19 cellular contexts compared by ENCODE assay signal in genomic region chr4:159770969-159771368, GRCh38.
DNase-seq lines count a peak whose midpoint lies in the region; ATAC-seq and TF ChIP-seq lines count a peak whose summit lies in the region.
"Had no signal": no experiment of that assay in that cellular context is flagged by ENCODE, and none has a peak within 500 bp of the region (broad histone marks: within the 10 kb centered on the region; RNA-seq: fewer than 3 reads in every experiment).

No MANE protein-coding gene starts in this region.

- peaks cover 45% of the 10 kb centered on the region for H3K36me3 ChIP-seq in A673 (ENCODE audit: insufficient read depth, low read length, poor library complexity, severe bottlenecking)
- H3K36me3 ChIP-seq: BE2C; BLaER1 treated with 17β-estradiol and CSF1 and Interleukin-3, amounts not matched to agents 10 nM and 100 nM had no signal

- no peaks in the 10 kb centered on the region for H3K9me3 ChIP-seq in A673 (ENCODE audit: low read depth, low read length, poor library complexity, severe bottlenecking)
- H3K9me3 ChIP-seq: BE2C; BLaER1 treated with 17β-estradiol and CSF1 and Interleukin-3, amounts not matched to agents 10 nM and 100 nM had no signal

- CTCF ChIA-PET in A673 (lab: Charles Lee), result no interaction called here

- H3K9me3 Mint-ChIP-seq in chondrocyte (ENCODE audit: low read depth), result no peaks in the 10 kb centered on the region

- peaks cover 41% of the 10 kb centered on the region for H3K4me1 Mint-ChIP-seq in chondrocyte (ENCODE audit: low read depth)
- H3K4me1 Mint-ChIP-seq: CD14-positive monocyte; CD8-positive, alpha-beta memory T cell had no signal

- peaks cover 49% of the 10 kb centered on the region for H3K4me1 ChIP-seq in A673 (ENCODE audit: insufficient read depth, low read length, poor library complexity, severe bottlenecking)
- H3K4me1 ChIP-seq: BE2C; BLaER1 treated with 17β-estradiol and CSF1 and Interleukin-3, amounts not matched to agents 10 nM and 100 nM had no signal

- ATAC-seq in GM21825 (IDR thresholded peaks at IDR 0.05; ENCODE audit: unreplicated experiment) (no peak), HG03045 (IDR thresholded peaks at IDR 0.05; ENCODE audit: unreplicated experiment) (no peak), left cardiac atrium (no peak)

- H3K4me3 ChIP-seq in A673 (ENCODE audit: low read depth, low read length, poor library complexity, severe bottlenecking), result peak overlapping the region; percentile 55
- H3K4me3 ChIP-seq: BLaER1 treated with 17β-estradiol and CSF1 and Interleukin-3, amounts not matched to agents 10 nM and 100 nM; GM23248 had no signal

- peak overlapping the region; percentile 73 for H3K27ac Mint-ChIP-seq in chondrocyte (ENCODE audit: unreplicated experiment)
- H3K27ac Mint-ChIP-seq: CD14-positive monocyte; CD4-positive, alpha-beta T cell; CD8-positive, alpha-beta memory T cell had no signal

- H3K27me3 Mint-ChIP-seq in chondrocyte (ENCODE audit: low read depth), result no peaks in the 10 kb centered on the region
- H3K27me3 Mint-ChIP-seq: CD4-positive, alpha-beta T cell; CD8-positive, alpha-beta memory T cell had no signal

- no peaks in the 10 kb centered on the region for H3K27me3 ChIP-seq in A673 (replicated peaks; ENCODE audit: insufficient read depth, low read depth, low read length, poor library complexity)
- H3K27me3 ChIP-seq: BE2C; BLaER1 treated with 17β-estradiol and CSF1 and Interleukin-3, amounts not matched to agents 10 nM and 100 nM had no signal

- no peak overlapping the region for H3K4me3 Mint-ChIP-seq in chondrocyte (ENCODE audit: unreplicated experiment)
- H3K4me3 Mint-ChIP-seq: CD14-positive monocyte; CD4-positive, alpha-beta T cell; CD8-positive, alpha-beta memory T cell had no signal

- DNase-seq in A673 (ENCODE audit: low spot score) (no peak), OCI-M1 (lab: John Stamatoyannopoulos, UW) (peak; percentile 29), chondrocyte (ENCODE audit: low spot score) (no peak), left cardiac atrium (no peak)
- DNase-seq: ACHN; AML-193; BE2C; CD4-positive, alpha-beta T cell; CD8-positive, alpha-beta memory T cell; DMS153; DND-41; GM23248; H7; HCEC 1CT had no signal

- H3K36me3 Mint-ChIP-seq in chondrocyte (ENCODE audit: low read depth), result no peaks in the 10 kb centered on the region
- H3K36me3 Mint-ChIP-seq: CD14-positive monocyte had no signal

- intact Hi-C loops in A673 (cut with micrococcal nuclease; ENCODE audit: unreplicated experiment), result no loop called here
- intact Hi-C loops in left cardiac atrium (cut with DNase I), result no loop called here

- TF ChIP-seq CTCF in 22Rv1 (IDR thresholded peaks at IDR 0.05) (no peak), A673 (conservative IDR thresholded peaks at IDR 0.05; ENCODE audit: low read depth, low read length) (no peak), chondrocyte (IDR thresholded peaks at IDR 0.05) (no peak)

- TSS peak; percentile 34 for BruUV-seq in A673 (replicated peaks; lab: Mats Ljungman, UMichigan)

- H3K27ac ChIP-seq in 22Rv1 (peak overlapping the region; percentile 48), A673 (ENCODE audit: low read depth, low read length, poor library complexity, severe bottlenecking) (peak overlapping the region; percentile 94)
- H3K27ac ChIP-seq: BLaER1 treated with 17β-estradiol and CSF1 and Interleukin-3, amounts not matched to agents 10 nM and 100 nM; GM23248 had no signal

- POLR2A ChIA-PET in A673 (lab: Charles Lee; ENCODE audit: low non-redundant PET), result no interaction called here
